Comparison of ENCODE assay signal across 1 cellular context in genomic region chr16:85372627-85373372, GRCh38.
A peak's percentile ranks its signal among the peaks of the same experiment; 100 is the strongest.
TF ChIP-seq lines count a peak whose summit lies in the region.

No MANE protein-coding gene starts in this region.

TF ChIP-seq in K562, 482 proteins besides CTCF, POLR2A, EP300 and RAD21 (continued from another document and continues in another):
- TF ChIP-seq ETV1 (tag; conservative IDR thresholded peaks at IDR 0.05; ENCODE audit: low read depth) (no peak; the same call in none of the 2 replicates), SIX5 (IDR thresholded peaks at IDR 0.05; ENCODE audit: borderline replicate concordance in 1 of 2, insufficient read depth in 1 of 2, low read depth in 1 of 2, low read length in 2 of 2) (no peak), ZNF449 (CRISPR knock-in tag; IDR thresholded peaks at IDR 0.05) (no peak), PBX2 (CRISPR knock-in tag; IDR thresholded peaks at IDR 0.05; ENCODE audit: low read depth) (no peak), PBX2 (tag; conservative IDR thresholded peaks at IDR 0.05; ENCODE audit: low read depth) (no peak), E2F6 (IDR thresholded peaks at IDR 0.05; ENCODE audit: borderline replicate concordance in 1 of 2, extremely low read depth in 1 of 2, insufficient read depth in 1 of 2, insufficient read length in 1 of 2, low read depth in 1 of 2, low read length in 1 of 2, poor library complexity in 1 of 2, severe bottlenecking in 1 of 2) (peak in 1 of 2 experiments; percentile 54), ETV6 (IDR thresholded peaks at IDR 0.05; ENCODE audit: borderline replicate concordance in 1 of 2, low read depth in 2 of 2, low read length in 1 of 2) (no peak), ETV6 (CRISPR knock-in tag; IDR thresholded peaks at IDR 0.05; ENCODE audit: borderline replicate concordance) (0 out of 2 replicates have a peak, but pooled peaks have one; percentile 16), ARID4B (CRISPR knock-in tag; IDR thresholded peaks at IDR 0.05) (no peak), KLF6 (CRISPR knock-in tag; IDR thresholded peaks at IDR 0.05; ENCODE audit: borderline replicate concordance) (no peak), ZBTB43 (CRISPR knock-in tag; IDR thresholded peaks at IDR 0.05) (no peak), USF2 (CRISPR knock-in tag; IDR thresholded peaks at IDR 0.05) (no peak), ZKSCAN8 (CRISPR knock-in tag; IDR thresholded peaks at IDR 0.05) (peak; percentile 94), ZNF589 (CRISPR knock-in tag; IDR thresholded peaks at IDR 0.05; ENCODE audit: low read depth) (no peak), BHLHE40 (IDR thresholded peaks at IDR 0.05; ENCODE audit: low read length) (peak; percentile 32; the same call in 1 of the 2 replicates), YY1 (IDR thresholded peaks at IDR 0.05; ENCODE audit: borderline replicate concordance in 1 of 3, control insufficient read depth in 1 of 3, extremely low read depth in 1 of 3, insufficient read depth in 3 of 3, insufficient read length in 1 of 3, insufficient replicate concordance in 2 of 3, low read depth in 1 of 3, low read length in 2 of 3) (no peak), SLC30A9 (CRISPR knock-in tag; IDR thresholded peaks at IDR 0.05) (no peak), ELF4 (CRISPR knock-in tag; IDR thresholded peaks at IDR 0.05) (no peak), EWSR1 (IDR thresholded peaks at IDR 0.05; ENCODE audit: borderline replicate concordance, low read depth, partially characterized antibody) (no peak), NR1H2 (CRISPR knock-in tag; IDR thresholded peaks at IDR 0.05) (no peak), ZBED1 (IDR thresholded peaks at IDR 0.05) (no peak), CHAMP1 (IDR thresholded peaks at IDR 0.05) (no peak), ZNF174 (CRISPR knock-in tag; IDR thresholded peaks at IDR 0.05) (no peak), PHF8 (IDR thresholded peaks at IDR 0.05; ENCODE audit: borderline replicate concordance, low read length) (no peak; the same call in 1 of the 2 replicates), E2F8 (IDR thresholded peaks at IDR 0.05; ENCODE audit: low read depth, partially characterized antibody) (no peak), RBM25 (IDR thresholded peaks at IDR 0.05; ENCODE audit: low read depth, low read length, severe bottlenecking) (peak; percentile 59), RCOR1 (IDR thresholded peaks at IDR 0.05; ENCODE audit: borderline replicate concordance in 1 of 2, low read depth in 2 of 2, low read length in 2 of 2) (no peak), TSC22D4 (tag; IDR thresholded peaks at IDR 0.05) (no peak), CTBP1 (IDR thresholded peaks at IDR 0.05; ENCODE audit: borderline replicate concordance) (peak; percentile 61; the same call in 1 of the 2 replicates), ARID2 (IDR thresholded peaks at IDR 0.05) (no peak), MTA3 (IDR thresholded peaks at IDR 0.05; ENCODE audit: borderline replicate concordance) (peak; percentile 49; the same call in 1 of the 2 replicates), ELF1 (tag; IDR thresholded peaks at IDR 0.05) (0 out of 2 replicates have a peak, but pooled peaks have one; percentile 16), ZNF184 (CRISPR knock-in tag; IDR thresholded peaks at IDR 0.05) (no peak), ADNP (tag; IDR thresholded peaks at IDR 0.05) (no peak), BRF1 (IDR thresholded peaks at IDR 0.05; ENCODE audit: borderline replicate concordance, extremely low read depth, insufficient read length) (no peak), NKRF (IDR thresholded peaks at IDR 0.05; ENCODE audit: borderline replicate concordance) (peak; percentile 47; the same call in 1 of the 2 replicates), THAP7 (CRISPR knock-in tag; IDR thresholded peaks at IDR 0.05) (no peak)
